ENCODE assay signal across 18 cellular contexts in genomic region chr7:127946847-127947246, GRCh38.
"Had no signal": no experiment of that assay in that cellular context is flagged by ENCODE, and none has a peak within 500 bp of the region (broad histone marks: within the 10 kb centered on the region; RNA-seq: fewer than 3 reads in every experiment).

No MANE protein-coding gene starts in this region.

- H3K27ac ChIP-seq: coronary artery, heart right ventricle, ovary, thyroid gland had no signal

- H3K27me3 ChIP-seq: heart right ventricle, ovary, thyroid gland had no signal

- H3K4me3 ChIP-seq: coronary artery, heart right ventricle, ovary, thyroid gland had no signal

- ATAC-seq: activated CD8-positive, alpha-beta T cell treated with anti-CD3 and anti-CD28 coated beads for 36 hours; activated T-helper 17 cell treated with anti-CD3 and anti-CD28 coated beads, Interleukin-2, amount 50 U/mL, for 72 hours; heart right ventricle; naive thymus-derived CD8-positive, alpha-beta T cell; sciatic nerve; T-cell had no signal

- H3K36me3 ChIP-seq: ovary, thyroid gland had no signal

- DNase-seq: activated B cell treated with CpG ODN at 0.5 μM for 24 hours; activated CD4-positive, alpha-beta T cell treated with anti-CD3 and anti-CD28 coated beads for 48 hours; activated CD8-positive, alpha-beta T cell treated with anti-CD3 and anti-CD28 coated beads for 36 hours; activated naive CD4-positive, alpha-beta T cell treated with Interleukin-2 at 50 U/mL for 16 hours; activated naive CD8-positive, alpha-beta T cell treated with anti-CD3 and anti-CD28 coated beads, Interleukin-2, amount 10 ng/mL, durations not matched to agents 7 days and 5 days; activated T-cell treated with anti-CD3 and anti-CD28 coated beads, Interleukin-2, amount 50 U/mL, for 1 hour; heart right ventricle; mesendoderm; naive thymus-derived CD8-positive, alpha-beta T cell; ovary; stimulated activated CD4-positive, alpha-beta T cell treated with anti-CD3 and anti-CD28 coated beads, Interleukin-12 subunit alpha, Interleukin-12 subunit beta, amount 100 ng/mL, for 4 hours; stimulated activated CD4-positive, alpha-beta T cell treated with anti-CD3 and anti-CD28 coated beads, Interleukin-1b, Interleukin-23, amount 100 ng/mL, for 48 hours; stimulated activated naive CD4-positive, alpha-beta T cell treated with Interleukin-2 at 50 U/mL for 16 hours; T-cell; thyroid gland had no signal

- H3K4me1 ChIP-seq: thyroid gland had no signal

- H3K9me3 ChIP-seq: heart right ventricle, ovary, thyroid gland had no signal
